Comparison of ENCODE assay signal across 3 cellular contexts in the genomic region with DNA sequence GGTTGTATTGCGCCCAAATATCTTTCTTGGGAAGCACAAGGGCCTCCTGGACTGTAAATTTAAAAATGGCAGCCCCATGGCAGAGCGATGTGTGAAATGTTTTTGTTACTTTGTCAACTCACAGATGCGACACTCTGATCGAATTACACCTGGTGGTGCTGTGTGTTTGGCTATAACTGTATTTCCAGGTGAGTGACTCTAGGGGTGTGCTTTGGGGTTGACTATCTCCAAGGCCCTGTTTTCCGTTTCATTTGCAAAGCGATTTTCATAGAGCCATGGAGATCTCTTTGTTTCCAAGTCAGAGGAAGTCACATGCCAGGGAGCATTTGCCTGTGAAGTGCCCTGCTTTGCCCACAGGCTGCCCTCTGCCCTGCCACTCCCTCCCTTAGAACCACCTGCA.
TF ChIP-seq lines count a peak whose summit lies in the region.

No MANE protein-coding gene starts in this region.

TF ChIP-seq in GM23338, 12 proteins besides CTCF, POLR2A, EP300 and RAD21:
- TF ChIP-seq, protein P1, sequence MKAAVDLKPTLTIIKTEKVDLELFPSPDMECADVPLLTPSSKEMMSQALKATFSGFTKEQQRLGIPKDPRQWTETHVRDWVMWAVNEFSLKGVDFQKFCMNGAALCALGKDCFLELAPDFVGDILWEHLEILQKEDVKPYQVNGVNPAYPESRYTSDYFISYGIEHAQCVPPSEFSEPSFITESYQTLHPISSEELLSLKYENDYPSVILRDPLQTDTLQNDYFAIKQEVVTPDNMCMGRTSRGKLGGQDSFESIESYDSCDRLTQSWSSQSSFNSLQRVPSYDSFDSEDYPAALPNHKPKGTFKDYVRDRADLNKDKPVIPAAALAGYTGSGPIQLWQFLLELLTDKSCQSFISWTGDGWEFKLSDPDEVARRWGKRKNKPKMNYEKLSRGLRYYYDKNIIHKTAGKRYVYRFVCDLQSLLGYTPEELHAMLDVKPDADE (IDR thresholded peaks at IDR 0.05): no peak
- TF ChIP-seq POLR2AphosphoS5 (IDR thresholded peaks at IDR 0.05; ENCODE audit: low read depth): no peak
- TF ChIP-seq NANOG (IDR thresholded peaks at IDR 0.05; ENCODE audit: borderline replicate concordance): no peak
- TF ChIP-seq CREB1 (CRISPR knock-in tag; IDR thresholded peaks at IDR 0.05; ENCODE audit: low read depth): no peak
- no peak for TF ChIP-seq ZNF114 (CRISPR knock-in tag; IDR thresholded peaks at IDR 0.05)
- no peak for TF ChIP-seq STAT1 (IDR thresholded peaks at IDR 0.05; ENCODE audit: unreplicated experiment)
- TF ChIP-seq, protein P2, sequence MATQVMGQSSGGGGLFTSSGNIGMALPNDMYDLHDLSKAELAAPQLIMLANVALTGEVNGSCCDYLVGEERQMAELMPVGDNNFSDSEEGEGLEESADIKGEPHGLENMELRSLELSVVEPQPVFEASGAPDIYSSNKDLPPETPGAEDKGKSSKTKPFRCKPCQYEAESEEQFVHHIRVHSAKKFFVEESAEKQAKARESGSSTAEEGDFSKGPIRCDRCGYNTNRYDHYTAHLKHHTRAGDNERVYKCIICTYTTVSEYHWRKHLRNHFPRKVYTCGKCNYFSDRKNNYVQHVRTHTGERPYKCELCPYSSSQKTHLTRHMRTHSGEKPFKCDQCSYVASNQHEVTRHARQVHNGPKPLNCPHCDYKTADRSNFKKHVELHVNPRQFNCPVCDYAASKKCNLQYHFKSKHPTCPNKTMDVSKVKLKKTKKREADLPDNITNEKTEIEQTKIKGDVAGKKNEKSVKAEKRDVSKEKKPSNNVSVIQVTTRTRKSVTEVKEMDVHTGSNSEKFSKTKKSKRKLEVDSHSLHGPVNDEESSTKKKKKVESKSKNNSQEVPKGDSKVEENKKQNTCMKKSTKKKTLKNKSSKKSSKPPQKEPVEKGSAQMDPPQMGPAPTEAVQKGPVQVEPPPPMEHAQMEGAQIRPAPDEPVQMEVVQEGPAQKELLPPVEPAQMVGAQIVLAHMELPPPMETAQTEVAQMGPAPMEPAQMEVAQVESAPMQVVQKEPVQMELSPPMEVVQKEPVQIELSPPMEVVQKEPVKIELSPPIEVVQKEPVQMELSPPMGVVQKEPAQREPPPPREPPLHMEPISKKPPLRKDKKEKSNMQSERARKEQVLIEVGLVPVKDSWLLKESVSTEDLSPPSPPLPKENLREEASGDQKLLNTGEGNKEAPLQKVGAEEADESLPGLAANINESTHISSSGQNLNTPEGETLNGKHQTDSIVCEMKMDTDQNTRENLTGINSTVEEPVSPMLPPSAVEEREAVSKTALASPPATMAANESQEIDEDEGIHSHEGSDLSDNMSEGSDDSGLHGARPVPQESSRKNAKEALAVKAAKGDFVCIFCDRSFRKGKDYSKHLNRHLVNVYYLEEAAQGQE (IDR thresholded peaks at IDR 0.05; ENCODE audit: unreplicated experiment): no peak
- TF ChIP-seq EZH2 (IDR thresholded peaks at IDR 0.05; ENCODE audit: low read depth, unreplicated experiment): no peak
- TF ChIP-seq ZNF331 (CRISPR knock-in tag; IDR thresholded peaks at IDR 0.05; ENCODE audit: low read depth): no peak
- no peak for TF ChIP-seq EZH2phosphoT487 (IDR thresholded peaks at IDR 0.05; ENCODE audit: unreplicated experiment)
TF ChIP-seq in GM23338: peak in this region for 0.

TF ChIP-seq in IMR-90, 13 proteins besides CTCF, POLR2A, EP300 and RAD21:
- no peak for TF ChIP-seq RFX5 (IDR thresholded peaks at IDR 0.05; ENCODE audit: low read depth, low read length)
- TF ChIP-seq, protein P3, sequence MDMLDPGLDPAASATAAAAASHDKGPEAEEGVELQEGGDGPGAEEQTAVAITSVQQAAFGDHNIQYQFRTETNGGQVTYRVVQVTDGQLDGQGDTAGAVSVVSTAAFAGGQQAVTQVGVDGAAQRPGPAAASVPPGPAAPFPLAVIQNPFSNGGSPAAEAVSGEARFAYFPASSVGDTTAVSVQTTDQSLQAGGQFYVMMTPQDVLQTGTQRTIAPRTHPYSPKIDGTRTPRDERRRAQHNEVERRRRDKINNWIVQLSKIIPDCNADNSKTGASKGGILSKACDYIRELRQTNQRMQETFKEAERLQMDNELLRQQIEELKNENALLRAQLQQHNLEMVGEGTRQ (IDR thresholded peaks at IDR 0.05; ENCODE audit: low read depth, low read length): no peak
- TF ChIP-seq MAFK (IDR thresholded peaks at IDR 0.05; ENCODE audit: low read depth, low read length): no peak
- no peak for TF ChIP-seq NFE2L2 (IDR thresholded peaks at IDR 0.05; ENCODE audit: low read depth, low read length)
- no peak for TF ChIP-seq CEBPB (IDR thresholded peaks at IDR 0.05; ENCODE audit: low read depth, low read length)

TF ChIP-seq in WTC11, 78 proteins besides CTCF, POLR2A, EP300 and RAD21:
- TF ChIP-seq ZNF232 (CRISPR knock-in tag; IDR thresholded peaks at IDR 0.05) (no peak), ESRRA (CRISPR knock-in tag; IDR thresholded peaks at IDR 0.05; ENCODE audit: borderline replicate concordance) (no peak), OVOL2 (CRISPR knock-in tag; IDR thresholded peaks at IDR 0.05; ENCODE audit: borderline replicate concordance) (no peak), TCF7 (CRISPR knock-in tag; IDR thresholded peaks at IDR 0.05; ENCODE audit: low read depth) (no peak), ZNF138 (CRISPR knock-in tag; conservative IDR thresholded peaks at IDR 0.05) (no peak), HMGA2 (CRISPR knock-in tag; IDR thresholded peaks at IDR 0.05) (no peak), TEAD4 (CRISPR knock-in tag; IDR thresholded peaks at IDR 0.05) (no peak), RORB (CRISPR knock-in tag; IDR thresholded peaks at IDR 0.05) (no peak), KAT7 (CRISPR knock-in tag; IDR thresholded peaks at IDR 0.05; ENCODE audit: borderline replicate concordance) (no peak), SP1 (CRISPR knock-in tag; conservative IDR thresholded peaks at IDR 0.05) (no peak), MXD4 (CRISPR knock-in tag; IDR thresholded peaks at IDR 0.05; ENCODE audit: borderline replicate concordance) (no peak), NR1H2 (CRISPR knock-in tag; IDR thresholded peaks at IDR 0.05) (no peak), SMAD3 (CRISPR knock-in tag; IDR thresholded peaks at IDR 0.05; ENCODE audit: borderline replicate concordance) (no peak), ZNF263 (CRISPR knock-in tag; IDR thresholded peaks at IDR 0.05; ENCODE audit: low read depth) (no peak)
- TF ChIP-seq, protein P4, sequence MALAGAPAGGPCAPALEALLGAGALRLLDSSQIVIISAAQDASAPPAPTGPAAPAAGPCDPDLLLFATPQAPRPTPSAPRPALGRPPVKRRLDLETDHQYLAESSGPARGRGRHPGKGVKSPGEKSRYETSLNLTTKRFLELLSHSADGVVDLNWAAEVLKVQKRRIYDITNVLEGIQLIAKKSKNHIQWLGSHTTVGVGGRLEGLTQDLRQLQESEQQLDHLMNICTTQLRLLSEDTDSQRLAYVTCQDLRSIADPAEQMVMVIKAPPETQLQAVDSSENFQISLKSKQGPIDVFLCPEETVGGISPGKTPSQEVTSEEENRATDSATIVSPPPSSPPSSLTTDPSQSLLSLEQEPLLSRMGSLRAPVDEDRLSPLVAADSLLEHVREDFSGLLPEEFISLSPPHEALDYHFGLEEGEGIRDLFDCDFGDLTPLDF (CRISPR knock-in tag; IDR thresholded peaks at IDR 0.05): no peak
- TF ChIP-seq, protein P5, sequence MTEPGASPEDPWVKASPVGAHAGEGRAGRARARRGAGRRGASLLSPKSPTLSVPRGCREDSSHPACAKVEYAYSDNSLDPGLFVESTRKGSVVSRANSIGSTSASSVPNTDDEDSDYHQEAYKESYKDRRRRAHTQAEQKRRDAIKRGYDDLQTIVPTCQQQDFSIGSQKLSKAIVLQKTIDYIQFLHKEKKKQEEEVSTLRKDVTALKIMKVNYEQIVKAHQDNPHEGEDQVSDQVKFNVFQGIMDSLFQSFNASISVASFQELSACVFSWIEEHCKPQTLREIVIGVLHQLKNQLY (CRISPR knock-in tag; IDR thresholded peaks at IDR 0.05): no peak
- TF ChIP-seq, protein P6, sequence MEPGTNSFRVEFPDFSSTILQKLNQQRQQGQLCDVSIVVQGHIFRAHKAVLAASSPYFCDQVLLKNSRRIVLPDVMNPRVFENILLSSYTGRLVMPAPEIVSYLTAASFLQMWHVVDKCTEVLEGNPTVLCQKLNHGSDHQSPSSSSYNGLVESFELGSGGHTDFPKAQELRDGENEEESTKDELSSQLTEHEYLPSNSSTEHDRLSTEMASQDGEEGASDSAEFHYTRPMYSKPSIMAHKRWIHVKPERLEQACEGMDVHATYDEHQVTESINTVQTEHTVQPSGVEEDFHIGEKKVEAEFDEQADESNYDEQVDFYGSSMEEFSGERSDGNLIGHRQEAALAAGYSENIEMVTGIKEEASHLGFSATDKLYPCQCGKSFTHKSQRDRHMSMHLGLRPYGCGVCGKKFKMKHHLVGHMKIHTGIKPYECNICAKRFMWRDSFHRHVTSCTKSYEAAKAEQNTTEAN (CRISPR knock-in tag; IDR thresholded peaks at IDR 0.05): no peak
